Comparison of ENCODE assay signal across 1 cellular context in genomic region chr17:3845361-3845753, GRCh38.
TF ChIP-seq lines count a peak whose summit lies in the region.

No MANE protein-coding gene starts in this region.

TF ChIP-seq in neural cell, 6 proteins besides CTCF, POLR2A, EP300 and RAD21 (continued from another document):
- no peak for TF ChIP-seq POLR2AphosphoS5 (IDR thresholded peaks at IDR 0.05)
TF ChIP-seq in neural cell: peak in this region for 0.
